ENCODE assay signal across 1 cellular context in the genomic region with DNA sequence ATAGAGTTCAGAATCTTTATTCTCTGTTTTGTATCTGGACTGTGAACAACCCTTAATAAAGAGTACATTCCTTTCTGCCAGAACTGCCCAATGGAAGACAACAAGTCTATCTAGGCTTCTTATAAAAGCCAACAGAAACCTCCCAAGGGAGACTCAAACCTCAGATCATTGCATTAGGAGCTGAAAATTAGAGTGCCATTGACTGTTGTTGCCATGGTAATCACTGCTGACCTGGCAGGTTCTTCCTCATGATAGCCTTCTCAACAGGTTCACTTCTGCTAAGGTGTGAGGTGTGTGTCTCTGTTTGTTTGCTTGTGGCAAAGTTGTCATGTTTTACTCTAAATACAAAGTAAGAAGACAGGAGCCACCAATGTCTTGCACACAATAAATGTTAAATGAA.
TF ChIP-seq lines count a peak whose summit lies in the region.

No MANE protein-coding gene starts in this region.

TF ChIP-seq in GM23338, 12 proteins besides CTCF, POLR2A, EP300 and RAD21 (continued from another document):
- TF ChIP-seq, protein P1, sequence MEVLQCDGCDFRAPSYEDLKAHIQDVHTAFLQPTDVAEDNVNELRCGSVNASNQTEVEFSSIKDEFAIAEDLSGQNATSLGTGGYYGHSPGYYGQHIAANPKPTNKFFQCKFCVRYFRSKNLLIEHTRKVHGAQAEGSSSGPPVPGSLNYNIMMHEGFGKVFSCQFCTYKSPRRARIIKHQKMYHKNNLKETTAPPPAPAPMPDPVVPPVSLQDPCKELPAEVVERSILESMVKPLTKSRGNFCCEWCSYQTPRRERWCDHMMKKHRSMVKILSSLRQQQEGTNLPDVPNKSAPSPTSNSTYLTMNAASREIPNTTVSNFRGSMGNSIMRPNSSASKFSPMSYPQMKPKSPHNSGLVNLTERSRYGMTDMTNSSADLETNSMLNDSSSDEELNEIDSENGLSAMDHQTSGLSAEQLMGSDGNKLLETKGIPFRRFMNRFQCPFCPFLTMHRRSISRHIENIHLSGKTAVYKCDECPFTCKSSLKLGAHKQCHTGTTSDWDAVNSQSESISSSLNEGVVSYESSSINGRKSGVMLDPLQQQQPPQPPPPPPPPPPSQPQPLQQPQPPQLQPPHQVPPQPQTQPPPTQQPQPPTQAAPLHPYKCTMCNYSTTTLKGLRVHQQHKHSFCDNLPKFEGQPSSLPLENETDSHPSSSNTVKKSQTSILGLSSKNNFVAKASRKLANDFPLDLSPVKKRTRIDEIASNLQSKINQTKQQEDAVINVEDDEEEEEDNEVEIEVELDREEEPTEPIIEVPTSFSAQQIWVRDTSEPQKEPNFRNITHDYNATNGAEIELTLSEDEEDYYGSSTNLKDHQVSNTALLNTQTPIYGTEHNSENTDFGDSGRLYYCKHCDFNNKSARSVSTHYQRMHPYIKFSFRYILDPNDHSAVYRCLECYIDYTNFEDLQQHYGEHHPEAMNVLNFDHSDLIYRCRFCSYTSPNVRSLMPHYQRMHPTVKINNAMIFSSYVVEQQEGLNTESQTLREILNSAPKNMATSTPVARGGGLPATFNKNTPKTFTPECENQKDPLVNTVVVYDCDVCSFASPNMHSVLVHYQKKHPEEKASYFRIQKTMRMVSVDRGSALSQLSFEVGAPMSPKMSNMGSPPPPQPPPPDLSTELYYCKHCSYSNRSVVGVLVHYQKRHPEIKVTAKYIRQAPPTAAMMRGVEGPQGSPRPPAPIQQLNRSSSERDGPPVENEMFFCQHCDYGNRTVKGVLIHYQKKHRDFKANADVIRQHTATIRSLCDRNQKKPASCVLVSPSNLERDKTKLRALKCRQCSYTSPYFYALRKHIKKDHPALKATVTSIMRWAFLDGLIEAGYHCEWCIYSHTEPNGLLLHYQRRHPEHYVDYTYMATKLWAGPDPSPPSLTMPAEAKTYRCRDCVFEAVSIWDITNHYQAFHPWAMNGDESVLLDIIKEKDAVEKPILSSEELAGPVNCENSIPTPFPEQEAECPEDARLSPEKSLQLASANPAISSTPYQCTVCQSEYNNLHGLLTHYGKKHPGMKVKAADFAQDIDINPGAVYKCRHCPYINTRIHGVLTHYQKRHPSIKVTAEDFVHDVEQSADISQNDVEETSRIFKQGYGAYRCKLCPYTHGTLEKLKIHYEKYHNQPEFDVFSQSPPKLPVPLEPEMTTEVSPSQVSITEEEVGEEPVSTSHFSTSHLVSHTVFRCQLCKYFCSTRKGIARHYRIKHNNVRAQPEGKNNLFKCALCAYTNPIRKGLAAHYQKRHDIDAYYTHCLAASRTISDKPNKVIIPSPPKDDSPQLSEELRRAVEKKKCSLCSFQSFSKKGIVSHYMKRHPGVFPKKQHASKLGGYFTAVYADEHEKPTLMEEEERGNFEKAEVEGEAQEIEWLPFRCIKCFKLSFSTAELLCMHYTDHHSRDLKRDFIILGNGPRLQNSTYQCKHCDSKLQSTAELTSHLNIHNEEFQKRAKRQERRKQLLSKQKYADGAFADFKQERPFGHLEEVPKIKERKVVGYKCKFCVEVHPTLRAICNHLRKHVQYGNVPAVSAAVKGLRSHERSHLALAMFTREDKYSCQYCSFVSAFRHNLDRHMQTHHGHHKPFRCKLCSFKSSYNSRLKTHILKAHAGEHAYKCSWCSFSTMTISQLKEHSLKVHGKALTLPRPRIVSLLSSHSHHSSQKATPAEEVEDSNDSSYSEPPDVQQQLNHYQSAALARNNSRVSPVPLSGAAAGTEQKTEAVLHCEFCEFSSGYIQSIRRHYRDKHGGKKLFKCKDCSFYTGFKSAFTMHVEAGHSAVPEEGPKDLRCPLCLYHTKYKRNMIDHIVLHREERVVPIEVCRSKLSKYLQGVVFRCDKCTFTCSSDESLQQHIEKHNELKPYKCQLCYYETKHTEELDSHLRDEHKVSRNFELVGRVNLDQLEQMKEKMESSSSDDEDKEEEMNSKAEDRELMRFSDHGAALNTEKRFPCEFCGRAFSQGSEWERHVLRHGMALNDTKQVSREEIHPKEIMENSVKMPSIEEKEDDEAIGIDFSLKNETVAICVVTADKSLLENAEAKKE (CRISPR knock-in tag; IDR thresholded peaks at IDR 0.05), result no peak
- TF ChIP-seq, protein P2, sequence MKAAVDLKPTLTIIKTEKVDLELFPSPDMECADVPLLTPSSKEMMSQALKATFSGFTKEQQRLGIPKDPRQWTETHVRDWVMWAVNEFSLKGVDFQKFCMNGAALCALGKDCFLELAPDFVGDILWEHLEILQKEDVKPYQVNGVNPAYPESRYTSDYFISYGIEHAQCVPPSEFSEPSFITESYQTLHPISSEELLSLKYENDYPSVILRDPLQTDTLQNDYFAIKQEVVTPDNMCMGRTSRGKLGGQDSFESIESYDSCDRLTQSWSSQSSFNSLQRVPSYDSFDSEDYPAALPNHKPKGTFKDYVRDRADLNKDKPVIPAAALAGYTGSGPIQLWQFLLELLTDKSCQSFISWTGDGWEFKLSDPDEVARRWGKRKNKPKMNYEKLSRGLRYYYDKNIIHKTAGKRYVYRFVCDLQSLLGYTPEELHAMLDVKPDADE (IDR thresholded peaks at IDR 0.05), result no peak
- TF ChIP-seq STAT1 (IDR thresholded peaks at IDR 0.05; ENCODE audit: unreplicated experiment) (no peak), ZNF331 (CRISPR knock-in tag; IDR thresholded peaks at IDR 0.05; ENCODE audit: low read depth) (no peak), CREB1 (CRISPR knock-in tag; IDR thresholded peaks at IDR 0.05; ENCODE audit: low read depth) (no peak), ZNF114 (CRISPR knock-in tag; IDR thresholded peaks at IDR 0.05) (no peak), EZH2phosphoT487 (IDR thresholded peaks at IDR 0.05; ENCODE audit: unreplicated experiment) (no peak)
- TF ChIP-seq, protein P3, sequence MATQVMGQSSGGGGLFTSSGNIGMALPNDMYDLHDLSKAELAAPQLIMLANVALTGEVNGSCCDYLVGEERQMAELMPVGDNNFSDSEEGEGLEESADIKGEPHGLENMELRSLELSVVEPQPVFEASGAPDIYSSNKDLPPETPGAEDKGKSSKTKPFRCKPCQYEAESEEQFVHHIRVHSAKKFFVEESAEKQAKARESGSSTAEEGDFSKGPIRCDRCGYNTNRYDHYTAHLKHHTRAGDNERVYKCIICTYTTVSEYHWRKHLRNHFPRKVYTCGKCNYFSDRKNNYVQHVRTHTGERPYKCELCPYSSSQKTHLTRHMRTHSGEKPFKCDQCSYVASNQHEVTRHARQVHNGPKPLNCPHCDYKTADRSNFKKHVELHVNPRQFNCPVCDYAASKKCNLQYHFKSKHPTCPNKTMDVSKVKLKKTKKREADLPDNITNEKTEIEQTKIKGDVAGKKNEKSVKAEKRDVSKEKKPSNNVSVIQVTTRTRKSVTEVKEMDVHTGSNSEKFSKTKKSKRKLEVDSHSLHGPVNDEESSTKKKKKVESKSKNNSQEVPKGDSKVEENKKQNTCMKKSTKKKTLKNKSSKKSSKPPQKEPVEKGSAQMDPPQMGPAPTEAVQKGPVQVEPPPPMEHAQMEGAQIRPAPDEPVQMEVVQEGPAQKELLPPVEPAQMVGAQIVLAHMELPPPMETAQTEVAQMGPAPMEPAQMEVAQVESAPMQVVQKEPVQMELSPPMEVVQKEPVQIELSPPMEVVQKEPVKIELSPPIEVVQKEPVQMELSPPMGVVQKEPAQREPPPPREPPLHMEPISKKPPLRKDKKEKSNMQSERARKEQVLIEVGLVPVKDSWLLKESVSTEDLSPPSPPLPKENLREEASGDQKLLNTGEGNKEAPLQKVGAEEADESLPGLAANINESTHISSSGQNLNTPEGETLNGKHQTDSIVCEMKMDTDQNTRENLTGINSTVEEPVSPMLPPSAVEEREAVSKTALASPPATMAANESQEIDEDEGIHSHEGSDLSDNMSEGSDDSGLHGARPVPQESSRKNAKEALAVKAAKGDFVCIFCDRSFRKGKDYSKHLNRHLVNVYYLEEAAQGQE (IDR thresholded peaks at IDR 0.05; ENCODE audit: unreplicated experiment), result no peak
TF ChIP-seq in GM23338: peak in this region for 0.
